Comparison of ENCODE assay signal across 25 cellular contexts in genomic region chr20:1927217-1927616, GRCh38.
"Had no signal": no experiment of that assay in that cellular context is flagged by ENCODE, and none has a peak within 500 bp of the region (broad histone marks: within the 10 kb centered on the region; RNA-seq: fewer than 3 reads in every experiment).

No MANE protein-coding gene starts in this region.

- DNase-seq: activated CD4-positive, alpha-beta T cell treated with anti-CD3 and anti-CD28 coated beads for 36 hours; activated CD4-positive, CD25-positive, alpha-beta regulatory T cell; activated effector memory CD4-positive, alpha-beta T cell treated with Interleukin-2 at 50 U/mL for 16 hours; activated naive CD4-positive, alpha-beta T cell treated with anti-CD3 and anti-CD28 coated beads for 36 hours; activated naive CD8-positive, alpha-beta T cell treated with anti-CD3 and anti-CD28 coated beads, Interleukin-2, amount 10 ng/mL, durations not matched to agents 7 days and 5 days; activated T-cell treated with anti-CD3 and anti-CD28 coated beads for 4 hours; amniotic stem cell; effector memory CD4-positive, alpha-beta T cell; hippocampal formation; immature natural killer cell; kidney; left colon; mesendoderm; mucosa of descending colon; right lobe of liver; stimulated activated CD4-positive, alpha-beta T cell treated with anti-CD3 and anti-CD28 coated beads, Interleukin-4, amount 100 ng/mL, for 1 hour; stimulated activated naive CD8-positive, alpha-beta T cell treated with anti-CD3 and anti-CD28 coated beads, Interleukin-15, Interleukin-2, amounts not matched to agents 100 U/mL and 50 U/mL, for 24 hours; T-helper 1 cell had no signal

- H3K9me3 ChIP-seq: gastroesophageal sphincter, mucosa of descending colon, right lobe of liver, vagina had no signal

- H3K36me3 Mint-ChIP-seq: activated naive CD8-positive, alpha-beta T cell treated with anti-CD3 and anti-CD28 coated beads, Interleukin-2, amount 10 ng/mL, durations not matched to agents 7 days and 5 days; immature natural killer cell; type B pancreatic cell had no signal

- ATAC-seq: activated CD4-positive, alpha-beta T cell treated with anti-CD3 and anti-CD28 coated beads for 36 hours; gastroesophageal sphincter; left colon; mucosa of descending colon; right lobe of liver; stimulated activated naive CD8-positive, alpha-beta T cell treated with anti-CD3 and anti-CD28 coated beads, Interleukin-15, Interleukin-2, amounts not matched to agents 100 U/mL and 50 U/mL, for 24 hours had no signal

- H3K4me3 ChIP-seq: gastroesophageal sphincter, mucosa of descending colon, right lobe of liver, vagina had no signal

- H3K4me1 ChIP-seq: vagina had no signal

- H3K27ac ChIP-seq: gastroesophageal sphincter, right lobe of liver, vagina had no signal

- H3K27me3 ChIP-seq: gastroesophageal sphincter, right lobe of liver, vagina had no signal

- H3K27ac Mint-ChIP-seq: activated CD4-positive, alpha-beta T cell treated with anti-CD3 and anti-CD28 coated beads for 36 hours; activated naive CD4-positive, alpha-beta T cell treated with anti-CD3 and anti-CD28 coated beads for 36 hours; activated naive CD8-positive, alpha-beta T cell treated with anti-CD3 and anti-CD28 coated beads, Interleukin-2, amount 10 ng/mL, durations not matched to agents 7 days and 5 days; immature natural killer cell; nephron; progenitor cell of endocrine pancreas; T-helper 2 cell treated with Interferon-gamma antibody and Interleukin-4, amounts not matched to agents 5 μg/mL and 100 μg/mL, for 36 hours; type B pancreatic cell had no signal

- H3K4me1 Mint-ChIP-seq: activated CD4-positive, alpha-beta T cell treated with anti-CD3 and anti-CD28 coated beads for 36 hours; activated naive CD8-positive, alpha-beta T cell treated with anti-CD3 and anti-CD28 coated beads, Interleukin-2, amount 10 ng/mL, durations not matched to agents 7 days and 5 days; central memory CD8-positive, alpha-beta T cell; immature natural killer cell had no signal

- H3K9me3 Mint-ChIP-seq: activated naive CD4-positive, alpha-beta T cell treated with anti-CD3 and anti-CD28 coated beads for 36 hours; activated naive CD8-positive, alpha-beta T cell treated with anti-CD3 and anti-CD28 coated beads, Interleukin-2, amount 10 ng/mL, durations not matched to agents 7 days and 5 days; central memory CD8-positive, alpha-beta T cell; immature natural killer cell; nephron; T-helper 2 cell treated with Interferon-gamma antibody and Interleukin-4, amounts not matched to agents 5 μg/mL and 100 μg/mL, for 36 hours; type B pancreatic cell had no signal

- H3K4me3 Mint-ChIP-seq: activated CD4-positive, alpha-beta T cell treated with anti-CD3 and anti-CD28 coated beads for 36 hours; activated naive CD4-positive, alpha-beta T cell treated with anti-CD3 and anti-CD28 coated beads for 36 hours; activated naive CD8-positive, alpha-beta T cell treated with anti-CD3 and anti-CD28 coated beads, Interleukin-2, amount 10 ng/mL, durations not matched to agents 7 days and 5 days; central memory CD8-positive, alpha-beta T cell; immature natural killer cell; nephron; T-helper 2 cell treated with Interferon-gamma antibody and Interleukin-4, amounts not matched to agents 5 μg/mL and 100 μg/mL, for 36 hours; type B pancreatic cell had no signal
